In genomic region chr4:828641-829271, GRCh38 we compare ENCODE assay signal across 13 cellular contexts. TPM values are rescaled to one million over a fixed set of nuclear protein-coding genes. Genes with fewer than 3 reads are reported as not detected.
DNase-seq lines count a peak whose midpoint lies in the region; ATAC-seq and TF ChIP-seq lines count a peak whose summit lies in the region.
"Had no signal": no experiment of that assay in that cellular context is flagged by ENCODE, and none has a peak within 500 bp of the region (broad histone marks: within the 10 kb centered on the region; RNA-seq: fewer than 3 reads in every experiment).

No MANE protein-coding gene starts in this region.

- no peak overlapping the region for H3T11ph ChIP-seq in H9 (ENCODE audit: low read length)

- POLR2A ChIA-PET in A673 (lab: Charles Lee; ENCODE audit: low non-redundant PET), result no interaction called here

- H3K36me3 Mint-ChIP-seq in H9 (ENCODE audit: insufficient read depth in 1 of 3, low read depth in 3 of 3), result peaks cover 0 to 1% (median 0%) of the 10 kb centered on the region in 3 experiments; a peak in 1 of 7 replicates
- H3K36me3 Mint-ChIP-seq in progenitor cell of endocrine pancreas (ENCODE audit: insufficient read depth), result no peaks in the 10 kb centered on the region

- H3K27me3 ChIP-seq in H9 (ENCODE audit: insufficient read depth, low read length), result peaks cover 22% of the 10 kb centered on the region; the same call in 1 of the 2 replicates
- peaks cover 35% of the 10 kb centered on the region for H3K27me3 ChIP-seq in RWPE2 (ENCODE audit: insufficient read depth, poor library complexity, severe bottlenecking)
- peaks cover 52% of the 10 kb centered on the region for H3K27me3 ChIP-seq in cardiac muscle cell
- peaks cover 13% of the 10 kb centered on the region for H3K27me3 ChIP-seq in A673 (replicated peaks; ENCODE audit: insufficient read depth, low read depth, low read length, poor library complexity)

- H2BK12ac ChIP-seq in H9 (ENCODE audit: insufficient read length, low read depth, low read length), result no peak overlapping the region

- H3K4me1 Mint-ChIP-seq in H9 (peaks cover 2 to 3% of the 10 kb centered on the region in 2 experiments; a peak in 2 of 4 replicates), progenitor cell of endocrine pancreas (ENCODE audit: low read depth) (no peaks in the 10 kb centered on the region)

- H3K9me3 ChIP-seq in H9 (ENCODE audit: control insufficient read depth, low read depth, low read length) (no peaks in the 10 kb centered on the region), RWPE2 (ENCODE audit: severe bottlenecking) (no peaks in the 10 kb centered on the region), cardiac muscle cell (ENCODE audit: low read depth) (no peaks in the 10 kb centered on the region), A673 (ENCODE audit: low read depth, low read length, poor library complexity, severe bottlenecking) (no peaks in the 10 kb centered on the region)
- H3K9me3 ChIP-seq: thoracic aorta had no signal

- no peak overlapping the region for H4K91ac ChIP-seq in H9 (ENCODE audit: insufficient read length, low read depth, low read length)

- H3K14ac ChIP-seq in H9 (ENCODE audit: insufficient read depth, low read length), result no peak overlapping the region

- H2AK5ac ChIP-seq in H9 (ENCODE audit: insufficient read length, low read length), result no peak overlapping the region

- CTCF ChIA-PET in A673 (lab: Charles Lee), result no interaction called here

- no peaks in the 10 kb centered on the region for H3K36me3 ChIP-seq in RWPE2 (ENCODE audit: low read depth)
- no peaks in the 10 kb centered on the region for H3K36me3 ChIP-seq in cardiac muscle cell
- no peaks in the 10 kb centered on the region for H3K36me3 ChIP-seq in A673 (ENCODE audit: insufficient read depth, low read length, poor library complexity, severe bottlenecking)
- H3K36me3 ChIP-seq: thoracic aorta had no signal

- H3K56ac ChIP-seq in H9 (ENCODE audit: insufficient read length, low read depth, low read length), result no peak overlapping the region

- peak; percentile 48 for TF ChIP-seq CTCF in H9 (conservative IDR thresholded peaks at IDR 0.05)
- no peak for TF ChIP-seq CTCF in RWPE2 (IDR thresholded peaks at IDR 0.05; ENCODE audit: poor library complexity, severe bottlenecking)
- peak; percentile 22 for TF ChIP-seq CTCF in cardiac muscle cell (IDR thresholded peaks at IDR 0.05; ENCODE audit: low read depth, low read length)
- peak; percentile 41 for TF ChIP-seq CTCF in progenitor cell of endocrine pancreas (IDR thresholded peaks at IDR 0.05; ENCODE audit: unreplicated experiment)
- no peak for TF ChIP-seq CTCF in A673 (conservative IDR thresholded peaks at IDR 0.05; ENCODE audit: low read depth, low read length)

- DNase-seq in H9, result peak; percentile 60
- DNase-seq in RWPE2 (ENCODE audit: low spot score), result peak; percentile 60
- peak in 1 of 2 donors; percentile 30 for DNase-seq in cardiac muscle cell (ENCODE audit: low read depth in 1 of 2, low spot score in 1 of 2)
- no peak for DNase-seq in progenitor cell of endocrine pancreas (ENCODE audit: low spot score, unreplicated experiment)
- DNase-seq in activated CD4-positive, CD25-positive, alpha-beta regulatory T cell treated with anti-CD3 and anti-CD28 coated beads, Interleukin-2, amount 50 U/mL, for 72 hours, result no peak
- DNase-seq in CD1c-positive myeloid dendritic cell (ENCODE audit: extremely low spot score), result no peak
- DNase-seq in A673 (ENCODE audit: low spot score), result no peak
- DNase-seq: activated CD4-positive, alpha-beta T cell treated with anti-CD3 and anti-CD28 coated beads, Interleukin-2, amount 50 U/mL, for 1 hour; NCI-H1105 had no signal

- no TSS peak for BruUV-seq in A673 (replicated peaks; lab: Mats Ljungman, UMichigan)

- H2BK120ac ChIP-seq in H9 (ENCODE audit: low read depth, low read length, poor library complexity, severe bottlenecking), result no peak overlapping the region

- H3K4me1 ChIP-seq in H9 (ENCODE audit: insufficient read depth, low read length), result no peaks in the 10 kb centered on the region
- H3K4me1 ChIP-seq in RWPE2 (ENCODE audit: insufficient read depth, poor library complexity, severe bottlenecking), result no peaks in the 10 kb centered on the region
- no peaks in the 10 kb centered on the region for H3K4me1 ChIP-seq in cardiac muscle cell (ENCODE audit: low read depth)
- peaks cover 6% of the 10 kb centered on the region for H3K4me1 ChIP-seq in A673 (ENCODE audit: insufficient read depth, low read length, poor library complexity, severe bottlenecking)

- H2BK20ac ChIP-seq in H9 (ENCODE audit: low read depth, low read length, poor library complexity, severe bottlenecking), result no peak overlapping the region

- no peak overlapping the region for H3K9ac ChIP-seq in H9 (ENCODE audit: extremely low read depth, insufficient read length, low read length)

- H3K79me1 ChIP-seq in H9 (ENCODE audit: insufficient read depth, low read depth, low read length, poor library complexity, severe bottlenecking), result no peaks in the 10 kb centered on the region

- H3K4ac ChIP-seq in H9 (ENCODE audit: low read depth, low read length), result no peak overlapping the region

- H3K4me3 ChIP-seq in RWPE2 (ENCODE audit: severe bottlenecking) (no peak overlapping the region), cardiac muscle cell (no peak overlapping the region), A673 (ENCODE audit: low read depth, low read length, poor library complexity, severe bottlenecking) (no peak overlapping the region)
- H3K4me3 ChIP-seq: thoracic aorta had no signal

- no peak overlapping the region for H4K8ac ChIP-seq in H9 (replicated peaks; ENCODE audit: insufficient read length, low read depth, low read length)

- H3K23me2 ChIP-seq in H9 (ENCODE audit: insufficient read length, low read depth, low read length, poor library complexity, severe bottlenecking), result no peaks in the 10 kb centered on the region

- ATAC-seq in RWPE2 (ENCODE audit: low read depth) (peak; percentile 55), HG03432 (IDR thresholded peaks at IDR 0.05; ENCODE audit: unreplicated experiment) (no peak)

- H4K20me1 ChIP-seq in H9 (ENCODE audit: control insufficient read depth, insufficient read depth, insufficient read length), result no peaks in the 10 kb centered on the region

- H3K27ac Mint-ChIP-seq in H9 (no peak overlapping the region), progenitor cell of endocrine pancreas (no peak overlapping the region)
- H3K27ac Mint-ChIP-seq: nephron had no signal

- WGBS in H9 (ENCODE audit: extremely low coverage, insufficient read length, low lambda C conversion rate), result no CpG with 5 or more reads among the region's 16 CpGs

- H3K79me2 ChIP-seq in H9 (ENCODE audit: insufficient read depth, low read length), result no peaks in the 10 kb centered on the region

- H3K9me3 Mint-ChIP-seq in H9 (peaks cover 0 to 2% of the 10 kb centered on the region in 2 experiments; a peak in 1 of 5 replicates), progenitor cell of endocrine pancreas (ENCODE audit: low read depth) (no peaks in the 10 kb centered on the region)
- H3K9me3 Mint-ChIP-seq: nephron had no signal

- H2BK15ac ChIP-seq in H9 (ENCODE audit: low read depth, low read length), result no peak overlapping the region

- intact Hi-C loops in A673 (cut with micrococcal nuclease; ENCODE audit: unreplicated experiment), result no loop called here

- peaks cover 73% of the 10 kb centered on the region for H3K27me3 Mint-ChIP-seq in H9 (ENCODE audit: low read depth)
- H3K27me3 Mint-ChIP-seq in progenitor cell of endocrine pancreas, result peaks cover 40% of the 10 kb centered on the region

- no peak overlapping the region for H4K5ac ChIP-seq in H9 (ENCODE audit: insufficient read length, low read depth, low read length)

- H2AFZ ChIP-seq in H9 (ENCODE audit: low read length), result no peak overlapping the region

- H3K27ac ChIP-seq in H9 (ENCODE audit: insufficient read length, low read depth, low read length), result no peak overlapping the region
- no peak overlapping the region for H3K27ac ChIP-seq in RWPE2 (ENCODE audit: poor library complexity, severe bottlenecking)
- no peak overlapping the region for H3K27ac ChIP-seq in cardiac muscle cell
- H3K27ac ChIP-seq in A673 (ENCODE audit: low read depth, low read length, poor library complexity, severe bottlenecking), result no peak overlapping the region
- H3K27ac ChIP-seq: thoracic aorta had no signal

- no peak overlapping the region for H2BK5ac ChIP-seq in H9 (ENCODE audit: insufficient read length, low read length)

- H3K4me3 Mint-ChIP-seq in H9 (peak overlapping the region in 1 of 2 experiments; percentile 53; a peak in 2 of 5 replicates), progenitor cell of endocrine pancreas (ENCODE audit: low read depth) (no peak overlapping the region)

- no peak overlapping the region for H3K18ac ChIP-seq in H9 (ENCODE audit: insufficient read length, low read depth, low read length)

- H3K4me2 ChIP-seq in H9 (ENCODE audit: insufficient read depth, insufficient read length, low read length), result no peak overlapping the region

- no peak overlapping the region for H3K23ac ChIP-seq in H9 (ENCODE audit: insufficient read length, low read depth, low read length)

RNA-seq across cellular contexts. Expression of gene CPLX1, which starts 2.8 kb away (rescaled TPM):
- total RNA-seq in H9 (2021), result 0.48 and 0.90 TPM in 2 replicates
- total RNA-seq in cardiac muscle cell, result 0.92 and 1.8 TPM in 2 replicates
- polyA plus RNA-seq in cardiac muscle cell, result 0.79 TPM in 1 of 2 replicates, not detected in the other
- total RNA-seq in progenitor cell of endocrine pancreas, result 1.4 and 2.0 TPM in 2 replicates
- 4.6 and 6.6 TPM in 2 replicates for total RNA-seq in A673 (2021)
- total RNA-seq: RPMI7951 had no signal

Comparison
In these comparisons a context has a peak if more than half of its experiments do, and no peak if none do; other contexts are left out.
1. DNase-seq: peak in H9 (single experiment) and RWPE2 (single experiment); none in progenitor cell of endocrine pancreas (single experiment), activated CD4-positive, CD25-positive, alpha-beta regulatory T cell treated with anti-CD3 and anti-CD28 coated beads, Interleukin-2, amount 50 U/mL, for 72 hours (single experiment), CD1c-positive myeloid dendritic cell (single experiment) and A673 (single experiment).
2. CTCF ChIP-seq: peak in H9 (single experiment), cardiac muscle cell (single experiment) and progenitor cell of endocrine pancreas (single experiment); none in RWPE2 (single experiment) and A673 (single experiment).